8 cellular contexts compared by ENCODE assay signal in the genomic region with DNA sequence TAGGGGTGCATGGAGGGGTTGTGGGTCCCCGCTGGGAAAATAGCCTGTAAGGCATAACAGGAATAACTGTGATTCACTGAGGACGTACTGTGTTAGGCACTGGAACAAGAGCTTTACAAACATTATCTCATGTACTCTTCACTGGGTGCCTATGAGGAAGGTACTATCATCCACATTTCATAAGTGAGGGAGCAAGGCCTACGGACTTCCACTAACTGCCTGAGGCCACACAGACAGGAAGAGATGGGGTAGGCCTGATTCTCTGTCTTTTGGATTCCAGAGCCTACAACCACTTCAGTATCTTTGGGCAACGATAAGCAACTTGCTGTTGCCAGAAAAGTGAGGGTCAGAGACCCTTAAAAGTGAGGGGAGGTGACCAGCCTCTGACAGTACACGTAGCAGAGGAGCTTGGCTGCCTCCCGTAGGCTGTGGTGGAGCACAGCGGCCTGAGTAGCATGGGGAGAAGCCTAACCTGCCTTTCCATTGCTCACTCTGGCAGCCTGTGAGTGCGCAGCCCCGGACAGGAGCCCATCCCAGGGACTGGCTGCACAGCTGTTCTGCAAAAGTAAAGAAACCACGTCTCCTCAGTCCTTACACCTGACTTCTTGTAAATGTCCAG. TPM values are rescaled to one million over a fixed set of nuclear protein-coding genes. Genes with fewer than 3 reads are reported as not detected.
A peak's percentile ranks its signal among the peaks of the same experiment; 100 is the strongest.
DNase-seq lines count a peak whose midpoint lies in the region; ATAC-seq lines count a peak whose summit lies in the region.

No MANE protein-coding gene starts in this region.

- no peak overlapping the region for H3K4ac ChIP-seq in mesendoderm (ENCODE audit: low read depth, low read length)

- H3K79me2 ChIP-seq in mesendoderm (ENCODE audit: control insufficient read depth, insufficient read depth, low read length): no peaks in the 10 kb centered on the region

- H3K27me3 Mint-ChIP-seq in activated T-helper 2 cell treated with anti-CD3 and anti-CD28 coated beads, Interferon-gamma antibody, Interleukin-2, Interleukin-4, amounts not matched to agents 10 μg/mL and 5 μg/mL and 100 μg/mL, durations not matched to agents 14 hours and 24 hours and 36 hours (ENCODE audit: low read depth): peaks cover 47% of the 10 kb centered on the region

- WGBS in mesendoderm (ENCODE audit: extremely low coverage, insufficient coverage, low lambda C conversion rate): no CpG with 5 or more reads among the region's 10 CpGs

- intact Hi-C loops in activated T-helper 2 cell treated with anti-CD3 and anti-CD28 coated beads, Interferon-gamma antibody, Interleukin-2, Interleukin-4, amounts not matched to agents 10 μg/mL and 5 μg/mL and 100 μg/mL, durations not matched to agents 14 hours and 24 hours and 36 hours (cut with micrococcal nuclease): no loop called here

- no peak overlapping the region for H3K18ac ChIP-seq in mesendoderm (ENCODE audit: low read length)

- ATAC-seq in HG02571 (IDR thresholded peaks at IDR 0.05; ENCODE audit: unreplicated experiment): no peak

- no peak overlapping the region for H2BK15ac ChIP-seq in mesendoderm (replicated peaks; ENCODE audit: low read depth)

- no peak overlapping the region for H4K8ac ChIP-seq in mesendoderm (ENCODE audit: low read depth, low read length)

- H3K36me3 ChIP-seq in mesendoderm (ENCODE audit: control insufficient read depth, insufficient read depth, low read length): no peaks in the 10 kb centered on the region

- no peak overlapping the region for H3K4me3 Mint-ChIP-seq in activated T-helper 2 cell treated with anti-CD3 and anti-CD28 coated beads, Interferon-gamma antibody, Interleukin-2, Interleukin-4, amounts not matched to agents 10 μg/mL and 5 μg/mL and 100 μg/mL, durations not matched to agents 14 hours and 24 hours and 36 hours (ENCODE audit: low read depth)

- no peak overlapping the region for H2BK120ac ChIP-seq in mesendoderm (ENCODE audit: low read depth, low read length)

- H3K23ac ChIP-seq in mesendoderm (ENCODE audit: low read length): no peak overlapping the region

- H3K9me3 Mint-ChIP-seq in activated T-helper 2 cell treated with anti-CD3 and anti-CD28 coated beads, Interferon-gamma antibody, Interleukin-2, Interleukin-4, amounts not matched to agents 10 μg/mL and 5 μg/mL and 100 μg/mL, durations not matched to agents 14 hours and 24 hours and 36 hours: no peaks in the 10 kb centered on the region

- DNase-seq in GDM1 (lab: John Stamatoyannopoulos, UW) (peak; percentile 32), Kasumi-1 (lab: John Stamatoyannopoulos, UW) (peak; percentile 37 to 57), astrocyte of the hippocampus (ENCODE audit: low read depth, low spot score) (peak; percentile 50), mesendoderm (peak; percentile 51), NCI-H2107 (lab: John Stamatoyannopoulos, UW) (no peak)
- DNase-seq in activated T-cell treated with anti-CD3 and anti-CD28 coated beads, Interleukin-2, amount 50 U/mL, for 48 hours: no peak
- no peak for DNase-seq in activated T-helper 2 cell treated with anti-CD3 and anti-CD28 coated beads, Interferon-gamma antibody, Interleukin-2, Interleukin-4, amounts not matched to agents 10 μg/mL and 5 μg/mL and 100 μg/mL, durations not matched to agents 14 hours and 24 hours and 36 hours (ENCODE audit: low spot score)

- no peaks in the 10 kb centered on the region for H3K27me3 ChIP-seq in mesendoderm (ENCODE audit: insufficient read depth, low read length, poor library complexity)

- peaks cover 13% of the 10 kb centered on the region for H3K4me1 Mint-ChIP-seq in activated T-helper 2 cell treated with anti-CD3 and anti-CD28 coated beads, Interferon-gamma antibody, Interleukin-2, Interleukin-4, amounts not matched to agents 10 μg/mL and 5 μg/mL and 100 μg/mL, durations not matched to agents 14 hours and 24 hours and 36 hours (ENCODE audit: low read depth)

- no peaks in the 10 kb centered on the region for H3K79me1 ChIP-seq in mesendoderm (ENCODE audit: low read length)

- no peak overlapping the region for H2BK5ac ChIP-seq in mesendoderm (ENCODE audit: low read length)

- H3K36me3 Mint-ChIP-seq in activated T-helper 2 cell treated with anti-CD3 and anti-CD28 coated beads, Interferon-gamma antibody, Interleukin-2, Interleukin-4, amounts not matched to agents 10 μg/mL and 5 μg/mL and 100 μg/mL, durations not matched to agents 14 hours and 24 hours and 36 hours (ENCODE audit: low read depth): no peaks in the 10 kb centered on the region

- no peaks in the 10 kb centered on the region for H3K4me1 ChIP-seq in mesendoderm (ENCODE audit: control insufficient read depth, low read depth, low read length)

- H3K4me3 ChIP-seq in mesendoderm (ENCODE audit: low read length): no peak overlapping the region

- H3K4me2 ChIP-seq in mesendoderm (ENCODE audit: low read length): no peak overlapping the region

- no peak overlapping the region for H3K27ac Mint-ChIP-seq in activated T-helper 2 cell treated with anti-CD3 and anti-CD28 coated beads, Interferon-gamma antibody, Interleukin-2, Interleukin-4, amounts not matched to agents 10 μg/mL and 5 μg/mL and 100 μg/mL, durations not matched to agents 14 hours and 24 hours and 36 hours

- H4K5ac ChIP-seq in mesendoderm (ENCODE audit: low read length): no peak overlapping the region

- H2AK5ac ChIP-seq in mesendoderm (ENCODE audit: low read length): no peak overlapping the region

- no peak overlapping the region for H3K27ac ChIP-seq in mesendoderm (ENCODE audit: low read depth, low read length)

- no peak overlapping the region for H3K56ac ChIP-seq in mesendoderm (ENCODE audit: low read length)

- no peak overlapping the region for H3K9ac ChIP-seq in mesendoderm (ENCODE audit: low read length)

RNA-seq across cellular contexts. Expression of gene PSMB1, which starts 30.4 kb away (rescaled TPM):
- 344 TPM for polyA plus RNA-seq in mesendoderm (2013, experiment 1 of 2)
- polyA plus RNA-seq in mesendoderm (2013, experiment 2 of 2): 340 TPM
- total RNA-seq in activated T-helper 2 cell treated with anti-CD3 and anti-CD28 coated beads, Interferon-gamma antibody, Interleukin-2, Interleukin-4, amounts not matched to agents 10 μg/mL and 5 μg/mL and 100 μg/mL, durations not matched to agents 14 hours and 24 hours and 36 hours: 277 and 278 TPM in 2 replicates

RNA-seq across cellular contexts. Expression of gene TBP, which starts 31.5 kb away (rescaled TPM):
- 26.6 TPM for polyA plus RNA-seq in mesendoderm (2013, experiment 1 of 2)
- polyA plus RNA-seq in mesendoderm (2013, experiment 2 of 2): 26.9 TPM
- total RNA-seq in activated T-helper 2 cell treated with anti-CD3 and anti-CD28 coated beads, Interferon-gamma antibody, Interleukin-2, Interleukin-4, amounts not matched to agents 10 μg/mL and 5 μg/mL and 100 μg/mL, durations not matched to agents 14 hours and 24 hours and 36 hours: 26.4 and 27.8 TPM in 2 replicates

Comparison
In these comparisons a context has a peak if more than half of its experiments do, and no peak if none do; other contexts are left out.
1. DNase-seq: peak in GDM1 (single experiment), Kasumi-1 (2 of 2), astrocyte of the hippocampus (single experiment) and mesendoderm (single experiment); none in activated T-cell treated with anti-CD3 and anti-CD28 coated beads, Interleukin-2, amount 50 U/mL, for 48 hours (0 of 2), NCI-H2107 (single experiment) and activated T-helper 2 cell treated with anti-CD3 and anti-CD28 coated beads, Interferon-gamma antibody, Interleukin-2, Interleukin-4, amounts not matched to agents 10 μg/mL and 5 μg/mL and 100 μg/mL, durations not matched to agents 14 hours and 24 hours and 36 hours (single experiment).